ENCODE assay signal across 1 cellular context in genomic region chr17:30337393-30337999, GRCh38.
TF ChIP-seq lines count a peak whose summit lies in the region.

No MANE protein-coding gene starts in this region.

TF ChIP-seq in HepG2, 621 proteins besides CTCF, POLR2A, EP300 and RAD21 (continued from another document and continues in another):
- TF ChIP-seq POGK (CRISPR knock-in tag; conservative IDR thresholded peaks at IDR 0.05) (0 out of 2 replicates have a peak, but pooled peaks have one; percentile 13), ZNF383 (CRISPR knock-in tag; IDR thresholded peaks at IDR 0.05; ENCODE audit: borderline replicate concordance) (no peak), MTA3 (CRISPR knock-in tag; IDR thresholded peaks at IDR 0.05) (no peak), PCBP1 (IDR thresholded peaks at IDR 0.05; ENCODE audit: borderline replicate concordance, low read depth, low read length) (no peak), ZNF232 (CRISPR knock-in tag; IDR thresholded peaks at IDR 0.05; ENCODE audit: borderline replicate concordance) (no peak), ZBTB40 (IDR thresholded peaks at IDR 0.05) (no peak), ZBTB40 (CRISPR knock-in tag; IDR thresholded peaks at IDR 0.05) (no peak; the same call in 1 of the 2 replicates), ZNF354B (CRISPR knock-in tag; IDR thresholded peaks at IDR 0.05) (peak; percentile 54; the same call in 1 of the 2 replicates), HIVEP1 (CRISPR knock-in tag; IDR thresholded peaks at IDR 0.05) (0 out of 2 replicates have a peak, but pooled peaks have one; percentile 12), ZNF737 (CRISPR knock-in tag; IDR thresholded peaks at IDR 0.05; ENCODE audit: borderline replicate concordance) (no peak), PPARG (CRISPR knock-in tag; conservative IDR thresholded peaks at IDR 0.05) (peak; percentile 72), ZFX (CRISPR knock-in tag; IDR thresholded peaks at IDR 0.05; ENCODE audit: low read depth) (peak; percentile 92), FOXP1 (IDR thresholded peaks at IDR 0.05) (no peak), FOXP1 (CRISPR knock-in tag; IDR thresholded peaks at IDR 0.05) (0 out of 2 replicates have a peak, but pooled peaks have one; percentile 13), PAF1 (CRISPR knock-in tag; IDR thresholded peaks at IDR 0.05) (no peak), FOXA3 (CRISPR knock-in tag; IDR thresholded peaks at IDR 0.05) (peak; percentile 54; the same call in 1 of the 2 replicates), NFE2 (CRISPR knock-in tag; IDR thresholded peaks at IDR 0.05) (no peak), AHDC1 (CRISPR knock-in tag; IDR thresholded peaks at IDR 0.05; ENCODE audit: borderline replicate concordance) (no peak), ZNF780A (CRISPR knock-in tag; IDR thresholded peaks at IDR 0.05) (no peak), NONO (IDR thresholded peaks at IDR 0.05) (no peak), NONO (CRISPR knock-in tag; conservative IDR thresholded peaks at IDR 0.05) (peak; percentile 21; the same call in 1 of the 2 replicates), ZNF605 (CRISPR knock-in tag; IDR thresholded peaks at IDR 0.05) (no peak; the same call in 1 of the 2 replicates), HNF1A (IDR thresholded peaks at IDR 0.05; ENCODE audit: low read depth) (no peak), HNF1A (CRISPR knock-in tag; IDR thresholded peaks at IDR 0.05; ENCODE audit: borderline replicate concordance) (peak; percentile 45; the same call in 1 of the 2 replicates), ZNF800 (CRISPR knock-in tag; IDR thresholded peaks at IDR 0.05) (no peak), ERF (CRISPR knock-in tag; IDR thresholded peaks at IDR 0.05) (peak; percentile 69; the same call in 1 of the 2 replicates), ZNF75D (CRISPR knock-in tag; IDR thresholded peaks at IDR 0.05; ENCODE audit: borderline replicate concordance) (no peak), ZNF724P (CRISPR knock-in tag; IDR thresholded peaks at IDR 0.05; ENCODE audit: borderline replicate concordance) (peak; percentile 91), POLR2G (IDR thresholded peaks at IDR 0.05; ENCODE audit: low read depth, low read length) (peak; percentile 72; the same call in 1 of the 2 replicates), ZFP62 (CRISPR knock-in tag; IDR thresholded peaks at IDR 0.05) (no peak), PREB (CRISPR knock-in tag; IDR thresholded peaks at IDR 0.05) (no peak), FOXO1 (CRISPR knock-in tag; IDR thresholded peaks at IDR 0.05) (peak; percentile 14; the same call in 1 of the 2 replicates), FOXA1 (IDR thresholded peaks at IDR 0.05) (no peak), FOXA1 (CRISPR knock-in tag; IDR thresholded peaks at IDR 0.05) (peak; percentile 48), ZNF24 (IDR thresholded peaks at IDR 0.05) (no peak), ZNF564 (CRISPR knock-in tag; IDR thresholded peaks at IDR 0.05) (no peak)
